Comparison of ENCODE assay signal across 8 cellular contexts in the genomic region with DNA sequence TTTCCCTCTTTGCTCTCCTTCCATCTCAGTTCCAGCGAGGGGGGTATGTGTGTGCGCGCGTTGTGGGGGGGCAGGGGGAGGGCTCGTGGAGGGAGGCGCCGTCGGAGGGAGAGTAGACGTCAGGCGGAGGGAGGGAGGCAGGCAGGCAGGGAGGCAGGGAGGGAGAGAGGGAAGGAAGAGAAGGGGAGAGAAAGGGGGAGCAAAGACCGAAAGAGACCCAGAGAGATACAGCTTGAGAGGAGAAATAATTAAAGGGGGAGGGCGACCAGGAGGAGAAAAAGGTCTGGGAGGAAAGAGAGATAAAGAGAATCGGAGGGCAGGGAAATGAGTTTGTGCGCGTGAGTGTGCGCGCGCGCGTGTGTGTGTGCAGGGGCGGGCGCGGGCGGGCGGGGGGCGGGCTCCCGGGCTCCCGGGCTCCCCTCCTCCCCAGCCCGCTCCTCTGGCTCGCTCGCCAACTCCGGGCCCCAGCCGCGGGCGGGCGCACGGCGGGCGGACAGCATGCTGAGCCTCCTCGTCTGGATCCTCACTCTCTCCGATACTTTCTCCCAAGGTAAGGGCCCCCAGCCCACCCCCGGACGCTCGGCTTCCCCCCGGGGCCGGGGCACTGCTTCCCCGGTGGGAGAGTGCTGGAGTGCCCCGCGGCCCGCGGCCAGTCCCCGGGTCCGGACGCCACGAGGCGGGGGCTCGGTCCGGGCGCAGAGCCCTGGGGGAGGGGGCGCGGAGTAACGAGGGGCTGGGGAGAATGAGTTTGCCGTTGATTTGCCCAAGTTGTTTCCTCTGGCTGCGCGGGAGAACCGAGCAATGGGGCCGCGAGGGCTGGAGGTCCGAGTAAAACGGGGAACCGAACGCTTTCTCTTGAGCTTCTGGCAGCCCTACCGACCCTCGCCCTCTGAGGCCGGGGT. TPM values are rescaled to one million over a fixed set of nuclear protein-coding genes. Genes with fewer than 3 reads are reported as not detected.
DNase-seq lines count a peak whose midpoint lies in the region; FAIRE-seq and TF ChIP-seq lines count a peak whose summit lies in the region.

A gene (plus strand): TSS at position 467 of the 902 bp plus-strand sequence. CDS start 32 bp downstream, at position 499.

- H3K27ac ChIP-seq in HL-60 (replicated peaks) (no peak within 1 kb of the TSS), VCaP (peak within 1 kb of the TSS; percentile 28; the same call in 1 of the 2 replicates), neural progenitor cell (peak within 1 kb of the TSS; percentile 44)

- peaks cover 34% of the 10 kb centered on the region for H3K4me1 ChIP-seq in neural progenitor cell

- no peaks in the 10 kb centered on the region for H3K36me3 ChIP-seq in neural progenitor cell

- H3K9ac ChIP-seq in neural progenitor cell = peak within 1 kb of the TSS; percentile 83

- no peaks in the 10 kb centered on the region for H3K9me3 Mint-ChIP-seq in neural progenitor cell

- peak within 1 kb of the TSS; percentile 92 for H3K4me3 Mint-ChIP-seq in neural progenitor cell

- H3K79me2 ChIP-seq in neural progenitor cell (ENCODE audit: low read depth) = peaks cover 50% of the 10 kb centered on the region

- H2AFZ ChIP-seq in neural progenitor cell (replicated peaks) = peak within 1 kb of the TSS; percentile 32

- peaks cover 37% of the 10 kb centered on the region for H3K27me3 ChIP-seq in HL-60 (ENCODE audit: insufficient read depth, poor library complexity, severe bottlenecking)
- peaks cover 5% of the 10 kb centered on the region for H3K27me3 ChIP-seq in neural progenitor cell

- peak within 1 kb of the TSS; percentile 94 for H3K4me3 ChIP-seq in AG10803 (ENCODE audit: low read length)
- H3K4me3 ChIP-seq in HL-60 (replicated peaks; ENCODE audit: insufficient read depth, low read length) = 0 out of 2 replicates have a peak within 1 kb of the TSS, but pooled peaks have one; percentile 7
- peak within 1 kb of the TSS; percentile 90 for H3K4me3 ChIP-seq in neural progenitor cell

- peaks cover 52% of the 10 kb centered on the region for H3K4me1 Mint-ChIP-seq in neural progenitor cell

- DNase-seq in AG10803 (ENCODE audit: low read depth) = peak; percentile 72
- no peak for DNase-seq in HL-60 (ENCODE audit: low read depth in 1 of 2, low spot score in 1 of 2)
- peak; percentile 35 for DNase-seq in germinal center (ENCODE audit: low spot score)
- DNase-seq in neural progenitor cell (ENCODE audit: low spot score) = peak; percentile 76
- no peak for DNase-seq in GM12891 (ENCODE audit: insufficient read length, low spot score)
- DNase-seq in activated CD4-positive, alpha-beta T cell treated with anti-CD3 and anti-CD28 coated beads for 4 hours = no peak
- DNase-seq in cerebellar nuclear complex (lab: John Stamatoyannopoulos, UW) = no peak

- H3K36me3 Mint-ChIP-seq in neural progenitor cell = peaks cover 6% of the 10 kb centered on the region

- no peak for TF ChIP-seq POLR2A in GM12891 (IDR thresholded peaks at IDR 0.05; ENCODE audit: low read depth, low read length)

- peaks cover 10% of the 10 kb centered on the region for H3F3A ChIP-seq in neural progenitor cell (ENCODE audit: low read depth)

- H3K4me2 ChIP-seq in neural progenitor cell = peak within 1 kb of the TSS; percentile 90

- no peak for TF ChIP-seq CTCF in AG10803 (conservative IDR thresholded peaks at IDR 0.05; ENCODE audit: low read length)
- TF ChIP-seq CTCF in HL-60 (IDR thresholded peaks at IDR 0.05; ENCODE audit: insufficient read depth, low read length) = no peak
- no peak for TF ChIP-seq CTCF in VCaP (conservative IDR thresholded peaks at IDR 0.05)
- TF ChIP-seq CTCF in neural progenitor cell (IDR thresholded peaks at IDR 0.05) = no peak

- peak within 1 kb of the TSS; percentile 97 for H3K27ac Mint-ChIP-seq in neural progenitor cell

- H3K9me3 ChIP-seq in neural progenitor cell (ENCODE audit: low read depth) = no peaks in the 10 kb centered on the region

- peaks cover 2% of the 10 kb centered on the region for H3K27me3 Mint-ChIP-seq in neural progenitor cell (ENCODE audit: insufficient read depth, low read depth)

- H4K20me1 ChIP-seq in neural progenitor cell (ENCODE audit: low read depth) = peaks cover 40% of the 10 kb centered on the region

- no peak for FAIRE-seq in GM12891 (lab: Jason Lieb, UNC)

TF ChIP-seq in GM12891, 5 proteins besides CTCF, POLR2A, EP300 and RAD21:
- TF ChIP-seq PAX5 (IDR thresholded peaks at IDR 0.05; ENCODE audit: insufficient read depth, low read length, severe bottlenecking) (no peak), TAF1 (IDR thresholded peaks at IDR 0.05; ENCODE audit: low read depth, low read length) (no peak), POLR2AphosphoS5 (IDR thresholded peaks at IDR 0.05; ENCODE audit: low read depth, low read length) (no peak), SPI1 (IDR thresholded peaks at IDR 0.05; ENCODE audit: low read depth, low read length) (no peak), POU2F2 (IDR thresholded peaks at IDR 0.05; ENCODE audit: low read depth, low read length) (no peak)

RNA-seq across cellular contexts. Expression of the gene that starts here (rescaled TPM):
- total RNA-seq in neural progenitor cell (ENCODE audit: low replicate concordance) = 39.5 and 70.7 TPM in 2 replicates
- polyA plus RNA-seq in GM12891 (2012; ENCODE audit: low read depth, missing spikeins) = not detected

Comparison
In these comparisons a context has a peak if more than half of its experiments do, and no peak if none do; other contexts are left out.
1. DNase-seq: peak in AG10803 (single experiment), germinal center (single experiment) and neural progenitor cell (single experiment); none in HL-60 (0 of 2), GM12891 (single experiment), activated CD4-positive, alpha-beta T cell treated with anti-CD3 and anti-CD28 coated beads for 4 hours (0 of 2) and cerebellar nuclear complex (0 of 2).
2. H3K4me3 ChIP-seq: peak in every context shown above with its lines; median percentile 94 in AG10803; 90 in neural progenitor cell; 7 in HL-60.